In the genomic region with DNA sequence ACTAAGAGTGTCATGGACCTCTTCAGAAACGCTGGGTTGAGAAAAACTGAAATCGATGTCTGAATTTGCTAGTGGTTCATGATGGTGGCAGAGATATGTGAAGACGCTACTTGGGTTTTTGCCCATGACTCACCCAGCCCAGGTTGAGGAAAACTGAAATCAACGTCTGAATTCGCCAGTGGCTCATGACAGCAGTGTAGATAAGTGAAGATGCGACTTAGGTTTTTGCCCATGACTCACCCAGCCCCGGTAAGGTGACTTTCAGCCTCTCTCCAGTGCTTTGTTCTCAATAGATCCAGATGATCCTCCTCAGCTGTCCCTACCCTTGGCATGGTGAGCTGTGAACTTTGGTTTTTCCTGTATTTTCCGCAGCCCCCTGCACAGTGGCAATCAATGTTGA, we compare ENCODE assay signal across 14 cellular contexts.
DNase-seq lines count a peak whose midpoint lies in the region; ATAC-seq lines count a peak whose summit lies in the region.
"Had no signal": no experiment of that assay in that cellular context is flagged by ENCODE, and none has a peak within 500 bp of the region (broad histone marks: within the 10 kb centered on the region; RNA-seq: fewer than 3 reads in every experiment).

No MANE protein-coding gene starts in this region.

- no peak overlapping the region for H2BK120ac ChIP-seq in neuronal stem cell (ENCODE audit: low read depth, low read length)

- H3K36me3 ChIP-seq in neuronal stem cell (replicated peaks in 1 of 2; ENCODE audit: control insufficient read depth in 2 of 2, insufficient read depth in 2 of 2, low read length in 2 of 2) = no peaks in the 10 kb centered on the region
- H3K36me3 ChIP-seq: esophagus muscularis mucosa, vagina had no signal

- no peak overlapping the region for H2AFZ ChIP-seq in neuronal stem cell (ENCODE audit: low read length)

- no peak overlapping the region for H3K4me3 Mint-ChIP-seq in activated naive CD4-positive, alpha-beta T cell treated with anti-CD3 and anti-CD28 coated beads, Interleukin-2, amount 50 U/mL, for 24 hours
- no peak overlapping the region for H3K4me3 Mint-ChIP-seq in activated naive CD4-positive, alpha-beta T cell treated with anti-CD3 and anti-CD28 coated beads, Interleukin-2, amount 10 ng/mL, durations not matched to agents 7 days and 5 days
- no peak overlapping the region for H3K4me3 Mint-ChIP-seq in activated T-helper 2 cell treated with anti-CD3 and anti-CD28 coated beads, Interferon-gamma antibody, Interleukin-2, Interleukin-4, amounts not matched to agents 10 μg/mL and 5 μg/mL and 100 μg/mL, durations not matched to agents 14 hours and 24 hours and 36 hours (ENCODE audit: low read depth)
- H3K4me3 Mint-ChIP-seq in stimulated activated naive CD8-positive, alpha-beta T cell treated with anti-CD3 and anti-CD28 coated beads, Interleukin-15, amount 100 ng/mL, for 72 hours = no peak overlapping the region

- peak overlapping the region; percentile 48 for H3K27ac Mint-ChIP-seq in activated naive CD4-positive, alpha-beta T cell treated with anti-CD3 and anti-CD28 coated beads, Interleukin-2, amount 50 U/mL, for 24 hours
- no peak overlapping the region for H3K27ac Mint-ChIP-seq in activated naive CD4-positive, alpha-beta T cell treated with anti-CD3 and anti-CD28 coated beads, Interleukin-2, amount 10 ng/mL, durations not matched to agents 7 days and 5 days
- H3K27ac Mint-ChIP-seq in activated T-helper 2 cell treated with anti-CD3 and anti-CD28 coated beads, Interferon-gamma antibody, Interleukin-2, Interleukin-4, amounts not matched to agents 10 μg/mL and 5 μg/mL and 100 μg/mL, durations not matched to agents 14 hours and 24 hours and 36 hours = peak overlapping the region; percentile 78
- H3K27ac Mint-ChIP-seq in stimulated activated naive CD8-positive, alpha-beta T cell treated with anti-CD3 and anti-CD28 coated beads, Interleukin-15, amount 100 ng/mL, for 72 hours = no peak overlapping the region

- H2BK15ac ChIP-seq in neuronal stem cell (ENCODE audit: low read length) = no peak overlapping the region

- H3K4ac ChIP-seq in neuronal stem cell (ENCODE audit: low read length) = no peak overlapping the region

- no peak overlapping the region for H4K91ac ChIP-seq in neuronal stem cell (ENCODE audit: low read depth, low read length, poor library complexity)

- H3K9ac ChIP-seq in neuronal stem cell (ENCODE audit: low read depth, low read length, poor library complexity) = no peak overlapping the region

- no peak overlapping the region for H2BK12ac ChIP-seq in neuronal stem cell (ENCODE audit: low read length)

- H3K4me1 Mint-ChIP-seq in activated naive CD4-positive, alpha-beta T cell treated with anti-CD3 and anti-CD28 coated beads, Interleukin-2, amount 50 U/mL, for 24 hours = no peaks in the 10 kb centered on the region
- H3K4me1 Mint-ChIP-seq in activated naive CD4-positive, alpha-beta T cell treated with anti-CD3 and anti-CD28 coated beads, Interleukin-2, amount 10 ng/mL, durations not matched to agents 7 days and 5 days = no peaks in the 10 kb centered on the region
- peaks cover 43% of the 10 kb centered on the region for H3K4me1 Mint-ChIP-seq in activated T-helper 2 cell treated with anti-CD3 and anti-CD28 coated beads, Interferon-gamma antibody, Interleukin-2, Interleukin-4, amounts not matched to agents 10 μg/mL and 5 μg/mL and 100 μg/mL, durations not matched to agents 14 hours and 24 hours and 36 hours (ENCODE audit: low read depth)
- no peaks in the 10 kb centered on the region for H3K4me1 Mint-ChIP-seq in stimulated activated naive CD8-positive, alpha-beta T cell treated with anti-CD3 and anti-CD28 coated beads, Interleukin-15, amount 100 ng/mL, for 72 hours

- no peaks in the 10 kb centered on the region for H3K36me3 Mint-ChIP-seq in activated naive CD4-positive, alpha-beta T cell treated with anti-CD3 and anti-CD28 coated beads, Interleukin-2, amount 50 U/mL, for 24 hours
- no peaks in the 10 kb centered on the region for H3K36me3 Mint-ChIP-seq in activated naive CD4-positive, alpha-beta T cell treated with anti-CD3 and anti-CD28 coated beads, Interleukin-2, amount 10 ng/mL, durations not matched to agents 7 days and 5 days
- H3K36me3 Mint-ChIP-seq in activated T-helper 2 cell treated with anti-CD3 and anti-CD28 coated beads, Interferon-gamma antibody, Interleukin-2, Interleukin-4, amounts not matched to agents 10 μg/mL and 5 μg/mL and 100 μg/mL, durations not matched to agents 14 hours and 24 hours and 36 hours (ENCODE audit: low read depth) = peaks cover 6% of the 10 kb centered on the region

- WGBS in neuronal stem cell (ENCODE audit: extremely low coverage in 2 of 2, insufficient read length in 2 of 2, insufficient replicate concordance in 1 of 2), 2 donors = no CpG with 5 or more reads among the region's 8 CpGs

- peaks cover 2% of the 10 kb centered on the region for H3K27me3 Mint-ChIP-seq in activated naive CD4-positive, alpha-beta T cell treated with anti-CD3 and anti-CD28 coated beads, Interleukin-2, amount 50 U/mL, for 24 hours
- peaks cover 8% of the 10 kb centered on the region for H3K27me3 Mint-ChIP-seq in activated naive CD4-positive, alpha-beta T cell treated with anti-CD3 and anti-CD28 coated beads, Interleukin-2, amount 10 ng/mL, durations not matched to agents 7 days and 5 days
- H3K27me3 Mint-ChIP-seq in activated T-helper 2 cell treated with anti-CD3 and anti-CD28 coated beads, Interferon-gamma antibody, Interleukin-2, Interleukin-4, amounts not matched to agents 10 μg/mL and 5 μg/mL and 100 μg/mL, durations not matched to agents 14 hours and 24 hours and 36 hours (ENCODE audit: low read depth) = no peaks in the 10 kb centered on the region
- peaks cover 18% of the 10 kb centered on the region for H3K27me3 Mint-ChIP-seq in stimulated activated naive CD8-positive, alpha-beta T cell treated with anti-CD3 and anti-CD28 coated beads, Interleukin-15, amount 100 ng/mL, for 72 hours

- no peak overlapping the region for H3K4me3 ChIP-seq in neuronal stem cell (ENCODE audit: low read length in 2 of 2)
- H3K4me3 ChIP-seq: esophagus muscularis mucosa, vagina had no signal

- H4K8ac ChIP-seq in neuronal stem cell (ENCODE audit: low read depth, low read length) = no peak overlapping the region

- no peak overlapping the region for H3K4me2 ChIP-seq in neuronal stem cell (ENCODE audit: insufficient read depth, low read length, poor library complexity, severe bottlenecking)

- H3K9me3 ChIP-seq in neuronal stem cell (replicated peaks in 1 of 2; ENCODE audit: control insufficient read depth in 2 of 2, insufficient read depth in 1 of 2, low read depth in 1 of 2, low read length in 2 of 2) = peaks cover 2 to 3% of the 10 kb centered on the region in 2 donors
- H3K9me3 ChIP-seq: vagina had no signal

- no peak overlapping the region for H2BK5ac ChIP-seq in neuronal stem cell (ENCODE audit: low read length)

- H3K23ac ChIP-seq in neuronal stem cell (ENCODE audit: low read depth, low read length, poor library complexity) = no peak overlapping the region

- no peaks in the 10 kb centered on the region for H3K4me1 ChIP-seq in neuronal stem cell (ENCODE audit: control insufficient read depth in 2 of 2, insufficient read depth in 1 of 2, low read depth in 1 of 2, low read length in 2 of 2)
- H3K4me1 ChIP-seq: esophagus muscularis mucosa, vagina had no signal

- no peak for DNase-seq in activated naive CD4-positive, alpha-beta T cell treated with anti-CD3 and anti-CD28 coated beads, Interleukin-2, amount 10 ng/mL, durations not matched to agents 7 days and 5 days
- DNase-seq in activated T-helper 2 cell treated with anti-CD3 and anti-CD28 coated beads, Interferon-gamma antibody, Interleukin-2, Interleukin-4, amounts not matched to agents 10 μg/mL and 5 μg/mL and 100 μg/mL, durations not matched to agents 14 hours and 24 hours and 36 hours (ENCODE audit: low spot score) = peak; percentile 57
- DNase-seq in stimulated activated naive CD8-positive, alpha-beta T cell treated with anti-CD3 and anti-CD28 coated beads, Interleukin-15, amount 100 ng/mL, for 72 hours = peak in 1 of 2 donors; percentile 62
- DNase-seq in cerebellar nuclear complex (lab: John Stamatoyannopoulos, UW) (no peak), neuronal stem cell (ENCODE audit: low spot score) (no peak)
- DNase-seq: NCI-H1105 treated with DMSO at 0.1 percent for 48 hours had no signal

- no peak overlapping the region for H2AK5ac ChIP-seq in neuronal stem cell (ENCODE audit: low read depth, low read length)

- intact Hi-C loops in activated T-helper 2 cell treated with anti-CD3 and anti-CD28 coated beads, Interferon-gamma antibody, Interleukin-2, Interleukin-4, amounts not matched to agents 10 μg/mL and 5 μg/mL and 100 μg/mL, durations not matched to agents 14 hours and 24 hours and 36 hours (cut with micrococcal nuclease) = loop anchor here (1.0 to 10.0 kb wide), 3 partner anchors 59 to 729 kb away; no protein-coding TSS in a partner anchor

- H3K27ac ChIP-seq in neuronal stem cell (replicated peaks; ENCODE audit: low read length) = no peak overlapping the region
- H3K27ac ChIP-seq: esophagus muscularis mucosa, HL-60, vagina had no signal

- peaks cover 4% of the 10 kb centered on the region for H3K9me3 Mint-ChIP-seq in activated naive CD4-positive, alpha-beta T cell treated with anti-CD3 and anti-CD28 coated beads, Interleukin-2, amount 50 U/mL, for 24 hours
- H3K9me3 Mint-ChIP-seq in activated naive CD4-positive, alpha-beta T cell treated with anti-CD3 and anti-CD28 coated beads, Interleukin-2, amount 10 ng/mL, durations not matched to agents 7 days and 5 days = no peaks in the 10 kb centered on the region
- H3K9me3 Mint-ChIP-seq in activated T-helper 2 cell treated with anti-CD3 and anti-CD28 coated beads, Interferon-gamma antibody, Interleukin-2, Interleukin-4, amounts not matched to agents 10 μg/mL and 5 μg/mL and 100 μg/mL, durations not matched to agents 14 hours and 24 hours and 36 hours = peaks cover 7% of the 10 kb centered on the region
- peaks cover 0 to 6% of the 10 kb centered on the region in 2 donors for H3K9me3 Mint-ChIP-seq in stimulated activated naive CD8-positive, alpha-beta T cell treated with anti-CD3 and anti-CD28 coated beads, Interleukin-15, amount 100 ng/mL, for 72 hours

- peak; percentile 51 for ATAC-seq in HG03432 (IDR thresholded peaks at IDR 0.05; ENCODE audit: unreplicated experiment)
- ATAC-seq in stimulated activated naive CD8-positive, alpha-beta T cell treated with anti-CD3 and anti-CD28 coated beads, Interleukin-15, amount 100 ng/mL, for 72 hours = peak; percentile 94
- no peak for ATAC-seq in HG02981 (IDR thresholded peaks at IDR 0.05; ENCODE audit: unreplicated experiment)
- ATAC-seq: naive thymus-derived CD4-positive, alpha-beta T cell; Panc1 had no signal

- CTCF ChIA-PET in activated naive CD4-positive, alpha-beta T cell treated with anti-CD3 and anti-CD28 coated beads, Interleukin-2, amount 10 ng/mL, durations not matched to agents 7 days and 5 days (lab: Charles Lee) = interaction anchor here (1.1 kb wide), 1 partner anchor 21 kb away, joined by 3 read pairs; no protein-coding TSS in a partner anchor

- H3K18ac ChIP-seq in neuronal stem cell (ENCODE audit: low read length) = no peak overlapping the region

- H3K14ac ChIP-seq in neuronal stem cell (ENCODE audit: low read length) = no peak overlapping the region

- peaks cover 0 to 23% (median 0%) of the 10 kb centered on the region in 3 experiments for H3K27me3 ChIP-seq in neuronal stem cell (ENCODE audit: control insufficient read depth in 3 of 3, insufficient read depth in 3 of 3, low read depth in 1 of 3, low read length in 3 of 3)
- H3K27me3 ChIP-seq: vagina had no signal

- H3K79me1 ChIP-seq in neuronal stem cell (ENCODE audit: low read depth, low read length) = no peaks in the 10 kb centered on the region

Comparison
In these comparisons a context has a peak if more than half of its experiments do, and no peak if none do; other contexts are left out.
1. H3K27ac Mint-ChIP-seq: peak in activated naive CD4-positive, alpha-beta T cell treated with anti-CD3 and anti-CD28 coated beads, Interleukin-2, amount 50 U/mL, for 24 hours (single experiment) and activated T-helper 2 cell treated with anti-CD3 and anti-CD28 coated beads, Interferon-gamma antibody, Interleukin-2, Interleukin-4, amounts not matched to agents 10 μg/mL and 5 μg/mL and 100 μg/mL, durations not matched to agents 14 hours and 24 hours and 36 hours (single experiment); none in activated naive CD4-positive, alpha-beta T cell treated with anti-CD3 and anti-CD28 coated beads, Interleukin-2, amount 10 ng/mL, durations not matched to agents 7 days and 5 days (single experiment) and stimulated activated naive CD8-positive, alpha-beta T cell treated with anti-CD3 and anti-CD28 coated beads, Interleukin-15, amount 100 ng/mL, for 72 hours (0 of 2).